In the genomic region with DNA sequence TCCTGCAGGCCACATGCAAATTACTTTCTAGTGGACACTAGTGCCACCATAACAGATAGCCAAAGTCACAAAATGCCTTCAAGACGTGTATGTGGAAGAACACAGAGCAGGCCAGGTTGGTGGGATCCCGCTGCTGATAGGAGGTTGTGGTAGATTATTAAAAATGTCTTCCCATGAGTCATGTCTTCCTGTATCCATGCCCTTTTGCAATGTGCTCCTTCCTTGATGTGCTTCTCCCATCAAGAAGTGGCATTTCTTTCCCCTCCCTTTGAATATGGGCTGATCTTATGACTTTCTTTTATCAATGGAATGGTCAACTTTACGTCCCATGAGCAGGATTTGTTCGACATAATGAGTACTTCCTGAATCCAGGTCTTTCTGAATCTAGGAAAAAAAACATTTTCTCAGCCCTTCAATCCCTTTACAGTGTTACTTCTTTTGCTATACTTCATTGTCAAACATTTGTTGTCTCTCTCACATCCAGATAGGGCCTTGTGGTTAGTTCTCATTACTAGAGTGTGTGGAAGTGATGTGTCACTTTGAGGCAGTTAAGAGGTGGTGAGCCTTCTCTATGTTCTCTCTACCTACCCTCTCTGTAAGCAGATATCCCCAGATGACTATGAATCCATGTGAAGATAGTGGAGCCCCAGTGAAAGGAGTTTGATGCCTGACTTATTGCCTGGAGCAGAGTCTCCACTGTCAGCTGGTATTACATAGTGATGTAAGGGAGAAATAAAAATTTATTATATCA, we compare ENCODE assay signal across 26 cellular contexts.
A peak's percentile ranks its signal among the peaks of the same experiment; 100 is the strongest.
DNase-seq lines count a peak whose midpoint lies in the region; ATAC-seq, FAIRE-seq and TF ChIP-seq lines count a peak whose summit lies in the region.
"Had no signal": no experiment of that assay in that cellular context is flagged by ENCODE, and none has a peak within 500 bp of the region (broad histone marks: within the 10 kb centered on the region; RNA-seq: fewer than 3 reads in every experiment).

No MANE protein-coding gene starts in this region.

- TF ChIP-seq POLR2A in H54 (IDR thresholded peaks at IDR 0.05; ENCODE audit: low read depth, low read length) (no peak), gastroesophageal sphincter (IDR thresholded peaks at IDR 0.05) (no peak)

- 78 to 91% methylated on average over 2 to 4 of the region's 4 CpGs for WGBS in gastroesophageal sphincter (ENCODE audit: low coverage in 1 of 2), 2 donors

- peaks cover 27% of the 10 kb centered on the region for H3K4me1 Mint-ChIP-seq in activated CD8-positive, alpha-beta memory T cell treated with anti-CD3 and anti-CD28 coated beads, Interleukin-2, amount 10 ng/mL, durations not matched to agents 7 days and 5 days
- H3K4me1 Mint-ChIP-seq in activated naive CD8-positive, alpha-beta T cell treated with anti-CD3 and anti-CD28 coated beads, Interleukin-2, amount 50 U/mL, for 24 hours, result peaks cover 52% of the 10 kb centered on the region
- H3K4me1 Mint-ChIP-seq in stimulated activated effector memory CD8-positive, alpha-beta T cell treated with anti-CD3 and anti-CD28 coated beads, Interleukin-12 subunit alpha, Interleukin-12 subunit beta, amount 100 ng/mL, for 72 hours, result peaks cover 26% of the 10 kb centered on the region
- peaks cover 16% of the 10 kb centered on the region for H3K4me1 Mint-ChIP-seq in endothelial cell (ENCODE audit: unreplicated experiment)
- H3K4me1 Mint-ChIP-seq: neural crest cell had no signal

- no peak for TF ChIP-seq EP300 in gastroesophageal sphincter (IDR thresholded peaks at IDR 0.05)

- no peaks in the 10 kb centered on the region for H3K4me1 ChIP-seq in gastroesophageal sphincter

- DNase-seq in activated CD8-positive, alpha-beta memory T cell treated with anti-CD3 and anti-CD28 coated beads, Interleukin-2, amount 10 ng/mL, durations not matched to agents 7 days and 5 days, result no peak
- no peak for DNase-seq in activated CD8-positive, alpha-beta memory T cell treated with anti-CD3 and anti-CD28 coated beads, Interleukin-2, amount 50 U/mL, for 48 hours
- DNase-seq in LHCN-M2 (ENCODE audit: low read depth) (peak; percentile 53), endothelial cell (ENCODE audit: low spot score) (no peak), H54 (ENCODE audit: insufficient read length, low spot score) (no peak)
- DNase-seq in activated naive CD8-positive, alpha-beta T cell treated with anti-CD3 and anti-CD28 coated beads, Interleukin-2, amount 50 U/mL, for 24 hours, result no peak
- DNase-seq in stimulated activated effector memory CD8-positive, alpha-beta T cell treated with anti-CD3 and anti-CD28 coated beads, Interleukin-12 subunit alpha, Interleukin-12 subunit beta, amount 100 ng/mL, for 72 hours (ENCODE audit: low spot score in 2 of 2), result no peak
- DNase-seq: activated gamma-delta T cell treated with Interleukin-2 at 50 U/mL for 16 hours; cerebellar nuclear complex; effector CD4-positive, alpha-beta T cell; GDM1; glutamatergic neuron; midbrain; MM.1S; NCI-H187 treated with DMSO at 0.1 percent for 48 hours; NCI-H345; PC-9; posterior cingulate gyrus had no signal

- H3K27ac Mint-ChIP-seq in activated CD8-positive, alpha-beta memory T cell treated with anti-CD3 and anti-CD28 coated beads, Interleukin-2, amount 10 ng/mL, durations not matched to agents 7 days and 5 days, result no peak overlapping the region
- peak overlapping the region; percentile 73 for H3K27ac Mint-ChIP-seq in activated naive CD8-positive, alpha-beta T cell treated with anti-CD3 and anti-CD28 coated beads, Interleukin-2, amount 50 U/mL, for 24 hours
- H3K27ac Mint-ChIP-seq in stimulated activated effector memory CD8-positive, alpha-beta T cell treated with anti-CD3 and anti-CD28 coated beads, Interleukin-12 subunit alpha, Interleukin-12 subunit beta, amount 100 ng/mL, for 72 hours, result peak overlapping the region; percentile 45
- no peak overlapping the region for H3K27ac Mint-ChIP-seq in endothelial cell (ENCODE audit: unreplicated experiment)
- H3K27ac Mint-ChIP-seq: CD14-positive monocyte, GM23338, WTC11 had no signal

- no peak overlapping the region for H3K4me3 ChIP-seq in gastroesophageal sphincter
- H3K4me3 ChIP-seq: GM23338, PC-9, SJSA1 had no signal

- no peak overlapping the region for H3K27ac ChIP-seq in gastroesophageal sphincter
- H3K27ac ChIP-seq: PC-9, SJSA1 had no signal

- H3K9me3 Mint-ChIP-seq in activated CD8-positive, alpha-beta memory T cell treated with anti-CD3 and anti-CD28 coated beads, Interleukin-2, amount 10 ng/mL, durations not matched to agents 7 days and 5 days (ENCODE audit: low read depth), result no peaks in the 10 kb centered on the region
- no peaks in the 10 kb centered on the region for H3K9me3 Mint-ChIP-seq in activated naive CD8-positive, alpha-beta T cell treated with anti-CD3 and anti-CD28 coated beads, Interleukin-2, amount 50 U/mL, for 24 hours
- no peaks in the 10 kb centered on the region for H3K9me3 Mint-ChIP-seq in stimulated activated effector memory CD8-positive, alpha-beta T cell treated with anti-CD3 and anti-CD28 coated beads, Interleukin-12 subunit alpha, Interleukin-12 subunit beta, amount 100 ng/mL, for 72 hours
- H3K9me3 Mint-ChIP-seq in endothelial cell (ENCODE audit: unreplicated experiment), result no peaks in the 10 kb centered on the region
- H3K9me3 Mint-ChIP-seq: GM23338, WTC11 had no signal

- H3K36me3 ChIP-seq in gastroesophageal sphincter, result no peaks in the 10 kb centered on the region
- H3K36me3 ChIP-seq: SJSA1 had no signal

- H3K27me3 ChIP-seq in gastroesophageal sphincter, result no peaks in the 10 kb centered on the region
- H3K27me3 ChIP-seq: SJSA1 had no signal

- no peak overlapping the region for H3K4me3 Mint-ChIP-seq in activated CD8-positive, alpha-beta memory T cell treated with anti-CD3 and anti-CD28 coated beads, Interleukin-2, amount 10 ng/mL, durations not matched to agents 7 days and 5 days
- peak overlapping the region; percentile 3 for H3K4me3 Mint-ChIP-seq in activated naive CD8-positive, alpha-beta T cell treated with anti-CD3 and anti-CD28 coated beads, Interleukin-2, amount 50 U/mL, for 24 hours
- no peak overlapping the region for H3K4me3 Mint-ChIP-seq in stimulated activated effector memory CD8-positive, alpha-beta T cell treated with anti-CD3 and anti-CD28 coated beads, Interleukin-12 subunit alpha, Interleukin-12 subunit beta, amount 100 ng/mL, for 72 hours
- H3K4me3 Mint-ChIP-seq in endothelial cell (ENCODE audit: unreplicated experiment), result no peak overlapping the region
- H3K4me3 Mint-ChIP-seq: CD14-positive monocyte, GM23338, neural crest cell, WTC11 had no signal

- no peaks in the 10 kb centered on the region for H3K9me3 ChIP-seq in gastroesophageal sphincter
- H3K9me3 ChIP-seq: SJSA1 had no signal

- no peak for TF ChIP-seq CTCF in endothelial cell (IDR thresholded peaks at IDR 0.05; ENCODE audit: unreplicated experiment)
- no peak for TF ChIP-seq CTCF in gastroesophageal sphincter (IDR thresholded peaks at IDR 0.05)

- H3K27me3 Mint-ChIP-seq in activated CD8-positive, alpha-beta memory T cell treated with anti-CD3 and anti-CD28 coated beads, Interleukin-2, amount 10 ng/mL, durations not matched to agents 7 days and 5 days, result no peaks in the 10 kb centered on the region
- no peaks in the 10 kb centered on the region for H3K27me3 Mint-ChIP-seq in activated naive CD8-positive, alpha-beta T cell treated with anti-CD3 and anti-CD28 coated beads, Interleukin-2, amount 50 U/mL, for 24 hours
- no peaks in the 10 kb centered on the region for H3K27me3 Mint-ChIP-seq in endothelial cell (ENCODE audit: unreplicated experiment)

- H3K36me3 Mint-ChIP-seq in activated CD8-positive, alpha-beta memory T cell treated with anti-CD3 and anti-CD28 coated beads, Interleukin-2, amount 10 ng/mL, durations not matched to agents 7 days and 5 days, result peaks cover 1% of the 10 kb centered on the region
- H3K36me3 Mint-ChIP-seq in activated naive CD8-positive, alpha-beta T cell treated with anti-CD3 and anti-CD28 coated beads, Interleukin-2, amount 50 U/mL, for 24 hours (ENCODE audit: low read depth), result peaks cover 2% of the 10 kb centered on the region
- no peaks in the 10 kb centered on the region for H3K36me3 Mint-ChIP-seq in stimulated activated effector memory CD8-positive, alpha-beta T cell treated with anti-CD3 and anti-CD28 coated beads, Interleukin-12 subunit alpha, Interleukin-12 subunit beta, amount 100 ng/mL, for 72 hours
- no peaks in the 10 kb centered on the region for H3K36me3 Mint-ChIP-seq in endothelial cell (ENCODE audit: low read depth, unreplicated experiment)
- H3K36me3 Mint-ChIP-seq: CD14-positive monocyte, WTC11 had no signal

- CTCF ChIA-PET in activated CD8-positive, alpha-beta memory T cell treated with anti-CD3 and anti-CD28 coated beads, Interleukin-2, amount 10 ng/mL, durations not matched to agents 7 days and 5 days (lab: Charles Lee), result no interaction called here

- FAIRE-seq in H54 (lab: Jason Lieb, UNC), result no peak

- peak; percentile 76 for ATAC-seq in activated CD8-positive, alpha-beta memory T cell treated with anti-CD3 and anti-CD28 coated beads, Interleukin-2, amount 10 ng/mL, durations not matched to agents 7 days and 5 days
- ATAC-seq in activated naive CD8-positive, alpha-beta T cell treated with anti-CD3 and anti-CD28 coated beads, Interleukin-2, amount 50 U/mL, for 24 hours, result peak; percentile 99
- ATAC-seq in stimulated activated effector memory CD8-positive, alpha-beta T cell treated with anti-CD3 and anti-CD28 coated beads, Interleukin-12 subunit alpha, Interleukin-12 subunit beta, amount 100 ng/mL, for 72 hours, result peak; percentile 100
- ATAC-seq in gastroesophageal sphincter, result no peak
- ATAC-seq: GM23338, left lobe of liver, sciatic nerve, WTC11 had no signal

Comparison
In these comparisons a context has a peak if more than half of its experiments do, and no peak if none do; other contexts are left out.
1. H3K27ac Mint-ChIP-seq: peak in activated naive CD8-positive, alpha-beta T cell treated with anti-CD3 and anti-CD28 coated beads, Interleukin-2, amount 50 U/mL, for 24 hours (single experiment) and stimulated activated effector memory CD8-positive, alpha-beta T cell treated with anti-CD3 and anti-CD28 coated beads, Interleukin-12 subunit alpha, Interleukin-12 subunit beta, amount 100 ng/mL, for 72 hours (single experiment); none in activated CD8-positive, alpha-beta memory T cell treated with anti-CD3 and anti-CD28 coated beads, Interleukin-2, amount 10 ng/mL, durations not matched to agents 7 days and 5 days (single experiment) and endothelial cell (single experiment).